ENCODE assay signal across 26 cellular contexts in the genomic region with DNA sequence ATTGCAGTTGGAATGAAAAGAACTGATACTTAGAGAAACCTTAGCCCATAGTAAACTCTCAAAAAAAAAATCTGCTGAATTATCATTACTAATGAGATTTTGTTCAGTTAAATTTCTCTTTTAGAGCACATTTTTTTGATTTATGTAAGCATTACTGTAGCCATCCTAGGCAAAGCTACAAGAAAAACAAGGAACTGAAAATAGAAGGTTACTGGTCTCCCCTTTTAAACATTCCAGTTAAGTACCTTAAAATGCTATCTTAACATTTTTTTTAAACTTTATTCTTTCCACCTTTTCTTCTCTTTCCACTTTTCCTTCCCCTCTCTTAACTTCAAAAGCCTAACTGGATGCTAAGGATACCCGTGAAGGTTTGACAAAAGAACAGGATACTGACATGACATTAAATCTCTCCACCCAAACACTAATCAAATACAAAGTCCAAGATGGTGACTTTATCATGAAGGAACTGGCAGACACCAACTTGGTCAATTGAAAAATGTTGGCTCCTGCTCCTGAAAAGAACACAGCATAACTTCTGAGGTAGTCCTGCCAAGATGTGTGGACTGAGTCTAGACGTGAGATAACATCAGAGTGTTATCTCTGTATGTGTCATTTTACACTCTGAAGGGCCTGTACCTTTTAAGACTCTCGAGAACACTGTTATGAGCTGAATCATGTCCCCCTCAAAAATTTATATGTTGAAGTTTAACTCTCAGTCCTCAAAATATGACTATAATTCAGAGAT. TPM values are rescaled to one million over a fixed set of nuclear protein-coding genes. Genes with fewer than 3 reads are reported as not detected.
DNase-seq lines count a peak whose midpoint lies in the region; ATAC-seq and TF ChIP-seq lines count a peak whose summit lies in the region.
"Had no signal": no experiment of that assay in that cellular context is flagged by ENCODE, and none has a peak within 500 bp of the region (broad histone marks: within the 10 kb centered on the region; RNA-seq: fewer than 3 reads in every experiment).

No MANE protein-coding gene starts in this region.

- H2BK15ac ChIP-seq in mesendoderm (replicated peaks; ENCODE audit: low read depth), result no peak overlapping the region

- H3K4me2 ChIP-seq in BLaER1 (peak overlapping the region; percentile 23; the same call in 1 of the 2 replicates), mesendoderm (ENCODE audit: low read length) (no peak overlapping the region), hepatocyte (no peak overlapping the region)
- H3K4me2 ChIP-seq: A549 had no signal

- no peak overlapping the region for H3K4ac ChIP-seq in mesendoderm (ENCODE audit: low read depth, low read length)

- no peak overlapping the region for H2BK120ac ChIP-seq in mesendoderm (ENCODE audit: low read depth, low read length)

- H3K36me3 ChIP-seq in BLaER1 (no peaks in the 10 kb centered on the region), mesendoderm (ENCODE audit: control insufficient read depth, insufficient read depth, low read length) (no peaks in the 10 kb centered on the region), hepatocyte (replicated peaks; ENCODE audit: insufficient read depth, low read depth) (no peaks in the 10 kb centered on the region), gastroesophageal sphincter (no peaks in the 10 kb centered on the region)
- H3K36me3 ChIP-seq: BE2C, colonic mucosa, right atrium auricular region, SJSA1, upper lobe of left lung had no signal

- H3K9ac ChIP-seq in BLaER1 (no peak overlapping the region), mesendoderm (ENCODE audit: low read length) (no peak overlapping the region)

- TF ChIP-seq POLR2A in gastroesophageal sphincter (IDR thresholded peaks at IDR 0.05), result no peak

- no peak overlapping the region for H3K18ac ChIP-seq in mesendoderm (ENCODE audit: low read length)

- H3K79me2 ChIP-seq in mesendoderm (ENCODE audit: control insufficient read depth, insufficient read depth, low read length), result no peaks in the 10 kb centered on the region
- no peaks in the 10 kb centered on the region for H3K79me2 ChIP-seq in hepatocyte

- H2AFZ ChIP-seq in hepatocyte, result no peak overlapping the region

- no peak overlapping the region for H3K23ac ChIP-seq in mesendoderm (ENCODE audit: low read length)

- no peak overlapping the region for H2BK5ac ChIP-seq in mesendoderm (ENCODE audit: low read length)

- H3K4me3 ChIP-seq in BLaER1 (no peak overlapping the region), LNCaP clone FGC (ENCODE audit: low read depth, low read length) (no peak overlapping the region), mesendoderm (ENCODE audit: low read length) (no peak overlapping the region), hepatocyte (no peak overlapping the region), gastroesophageal sphincter (no peak overlapping the region)
- H3K4me3 ChIP-seq: A549, body of pancreas, colonic mucosa, right atrium auricular region, SJSA1, upper lobe of left lung had no signal

- no peak for TF ChIP-seq EP300 in gastroesophageal sphincter (IDR thresholded peaks at IDR 0.05)

- TF ChIP-seq CTCF in LNCaP clone FGC (IDR thresholded peaks at IDR 0.05; ENCODE audit: control insufficient read depth, extremely low read depth, insufficient read depth) (no peak), hepatocyte (IDR thresholded peaks at IDR 0.05; ENCODE audit: poor library complexity) (no peak), gastroesophageal sphincter (IDR thresholded peaks at IDR 0.05) (no peak)

- no peaks in the 10 kb centered on the region for H3K27me3 ChIP-seq in BLaER1
- H3K27me3 ChIP-seq in mesendoderm (ENCODE audit: insufficient read depth, low read length, poor library complexity), result no peaks in the 10 kb centered on the region
- H3K27me3 ChIP-seq in hepatocyte, result no peaks in the 10 kb centered on the region
- H3K27me3 ChIP-seq in gastroesophageal sphincter, result no peaks in the 10 kb centered on the region
- H3K27me3 ChIP-seq: BE2C, body of pancreas, colonic mucosa, right atrium auricular region, SJSA1, upper lobe of left lung had no signal

- H2AK5ac ChIP-seq in mesendoderm (ENCODE audit: low read length), result no peak overlapping the region

- H3K27ac ChIP-seq in BLaER1, result no peak overlapping the region
- no peak overlapping the region for H3K27ac ChIP-seq in mesendoderm (ENCODE audit: low read depth, low read length)
- H3K27ac ChIP-seq in hepatocyte, result no peak overlapping the region
- no peak overlapping the region for H3K27ac ChIP-seq in gastroesophageal sphincter
- H3K27ac ChIP-seq: A549, body of pancreas, colonic mucosa, right atrium auricular region, SJSA1, upper lobe of left lung, VCaP had no signal

- no CpG with 5 or more reads among the region's 3 CpGs for WGBS in mesendoderm (ENCODE audit: extremely low coverage, insufficient coverage, low lambda C conversion rate)
- WGBS in hepatocyte (ENCODE audit: low lambda C conversion rate, missing lambda C conversion rate), result 47% methylated on average over 3 of the region's 3 CpGs
- 31 to 72% methylated on average over 2 of the region's 3 CpGs for WGBS in gastroesophageal sphincter (ENCODE audit: low coverage in 1 of 2), 2 donors

- H3K79me1 ChIP-seq in mesendoderm (ENCODE audit: low read length), result no peaks in the 10 kb centered on the region

- H4K20me1 ChIP-seq in BLaER1 (no peaks in the 10 kb centered on the region), hepatocyte (ENCODE audit: insufficient read depth, poor library complexity, severe bottlenecking) (no peaks in the 10 kb centered on the region)

- H3K9me2 ChIP-seq in hepatocyte (replicated peaks; ENCODE audit: insufficient read depth), result no peaks in the 10 kb centered on the region

- H4K5ac ChIP-seq in mesendoderm (ENCODE audit: low read length), result no peak overlapping the region

- H3K9me3 ChIP-seq in BLaER1 (no peaks in the 10 kb centered on the region), hepatocyte (ENCODE audit: low read depth) (no peaks in the 10 kb centered on the region), gastroesophageal sphincter (no peaks in the 10 kb centered on the region)
- H3K9me3 ChIP-seq: A549, BE2C, body of pancreas, colonic mucosa, right atrium auricular region, SJSA1, upper lobe of left lung had no signal

- no peak for ATAC-seq in gastroesophageal sphincter
- ATAC-seq: A549; activated CD8-positive, alpha-beta memory T cell treated with anti-CD3 and anti-CD28 coated beads, Interleukin-2, amount 10 ng/mL, durations not matched to agents 7 days and 5 days; activated T-helper 17 cell treated with anti-CD3 and anti-CD28 coated beads, Interleukin-2, amount 50 U/mL, for 72 hours; body of pancreas; PC-3 had no signal

- H3K4me1 ChIP-seq in BLaER1 (peaks cover 53% of the 10 kb centered on the region), mesendoderm (ENCODE audit: control insufficient read depth, low read depth, low read length) (no peaks in the 10 kb centered on the region), hepatocyte (ENCODE audit: insufficient read depth) (peaks cover 8% of the 10 kb centered on the region), gastroesophageal sphincter (peaks cover 2 to 18% (median 7%) of the 10 kb centered on the region in 3 donors)
- H3K4me1 ChIP-seq: colonic mucosa had no signal

- H4K8ac ChIP-seq in mesendoderm (ENCODE audit: low read depth, low read length), result no peak overlapping the region

- no peak overlapping the region for H3K56ac ChIP-seq in mesendoderm (ENCODE audit: low read length)

- DNase-seq in LNCaP clone FGC (ENCODE audit: low read depth) (peak; percentile 85), amniotic epithelial cell (ENCODE audit: low read depth) (peak; percentile 62), mesendoderm (peak; percentile 74), GDM1 (lab: John Stamatoyannopoulos, UW) (no peak), NCI-H2081 (lab: John Stamatoyannopoulos, UW) (no peak), hepatocyte (ENCODE audit: low spot score) (no peak)
- DNase-seq: activated CD4-positive, alpha-beta T cell treated with anti-CD3 and anti-CD28 coated beads, Interleukin-2, amount 10 ng/mL, durations not matched to agents 24 days and 14 days; activated CD8-positive, alpha-beta memory T cell treated with anti-CD3 and anti-CD28 coated beads, Interleukin-2, amount 10 ng/mL, durations not matched to agents 7 days and 5 days; BE2C; body of pancreas; colonic mucosa; endodermal cell; glutamatergic neuron; NCI-H187 treated with DMSO at 0.1 percent for 48 hours; NCI-H2227 treated with DMSO at 0.1 percent for 48 hours; NCI-H748 treated with DMSO at 0.1 percent for 48 hours; nucleus accumbens; PC-3; upper lobe of left lung had no signal

RNA-seq across cellular contexts. Expression of a gene that starts 29.5 kb away (rescaled TPM):
- polyA plus RNA-seq in mesendoderm (2013, experiment 1 of 2), result 19.6 TPM
- polyA plus RNA-seq in mesendoderm (2013, experiment 2 of 2), result 18.0 TPM
- 28.8 and 29.9 TPM in 2 replicates for total RNA-seq in hepatocyte
- 1.8 and 3.2 TPM in 2 replicates for polyA plus RNA-seq in hepatocyte
- total RNA-seq in gastroesophageal sphincter, result 10 to 100 TPM; 60.8 to 77.5 (median 65.4) TPM

Comparison
In these comparisons a context has a peak if more than half of its experiments do, and no peak if none do; other contexts are left out.
1. DNase-seq: peak in LNCaP clone FGC (single experiment), amniotic epithelial cell (single experiment) and mesendoderm (single experiment); none in GDM1 (single experiment), NCI-H2081 (0 of 2) and hepatocyte (single experiment).